In the genomic region with DNA sequence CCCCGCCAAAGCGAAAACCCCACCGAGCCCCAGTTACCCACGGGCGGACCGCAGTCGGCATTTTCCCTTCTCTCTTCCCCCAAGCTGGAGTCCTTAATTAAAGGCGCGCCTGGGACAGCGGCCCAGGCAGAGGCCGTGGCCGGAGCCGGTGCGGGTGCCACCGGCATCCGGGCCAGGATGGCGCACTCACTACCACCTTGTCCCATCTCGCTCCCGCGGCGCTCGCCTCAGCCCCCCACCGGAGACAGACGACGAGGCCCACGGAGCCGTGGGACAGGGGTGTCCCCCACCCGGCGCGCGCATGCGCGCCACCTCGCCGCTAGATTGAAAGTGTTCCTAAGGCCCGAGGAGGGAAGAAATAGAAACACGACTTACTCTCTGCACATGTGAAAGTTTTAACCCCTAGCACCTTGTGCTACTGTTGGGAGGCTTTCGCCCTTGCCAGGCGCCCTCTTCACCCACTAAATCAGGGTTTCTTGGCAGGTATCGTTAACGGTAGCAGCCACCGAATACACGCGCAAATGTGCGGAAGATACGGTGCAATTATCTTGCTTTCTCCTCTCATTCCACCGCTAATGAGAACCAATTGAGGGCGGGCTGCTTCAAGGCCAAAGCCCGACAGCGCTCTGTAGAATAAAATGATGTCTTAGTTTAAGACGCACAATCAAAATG, we compare ENCODE assay signal across 8 cellular contexts.
A peak's percentile ranks its signal among the peaks of the same experiment; 100 is the strongest.
DNase-seq lines count a peak whose midpoint lies in the region; ATAC-seq and TF ChIP-seq lines count a peak whose summit lies in the region.

No MANE protein-coding gene starts in this region.

- CTCF ChIA-PET in HCT116 (lab: Charles Lee): no interaction called here

- no peak overlapping the region for H3K4me3 ChIP-seq in HCT116 (replicated peaks in 1 of 2; ENCODE audit: low read depth in 1 of 2, low read length in 2 of 2)
- peak overlapping the region; percentile 23 to 47 (median 33) for H3K4me3 ChIP-seq in right lobe of liver

- H3K4me2 ChIP-seq in HCT116 (ENCODE audit: low read length): peak overlapping the region; percentile 28; the same call in 1 of the 2 replicates

- H3K9ac ChIP-seq in HCT116 (ENCODE audit: low read length): no peak overlapping the region

- H3K27ac ChIP-seq in HCT116 (ENCODE audit: low read depth, low read length) (no peak overlapping the region), right lobe of liver (no peak overlapping the region)

- WGBS in right lobe of liver (ENCODE audit: insufficient coverage, low coverage, low lambda C conversion rate, missing lambda C conversion rate): 24% methylated on average over 14 of the region's 51 CpGs

- intact Hi-C loops in HCT116 (cut with micrococcal nuclease) (no loop called here), right lobe of liver (cut with DNase I) (no loop called here)

- H3K36me3 ChIP-seq in HCT116 (ENCODE audit: control insufficient read depth in 1 of 2, insufficient read depth in 2 of 2, low read length in 2 of 2) (no peaks in the 10 kb centered on the region), right lobe of liver (no peaks in the 10 kb centered on the region)

- TF ChIP-seq POLR2A in HCT116 (IDR thresholded peaks at IDR 0.05; ENCODE audit: borderline replicate concordance, extremely low read depth, insufficient read depth, insufficient read length): no peak
- TF ChIP-seq POLR2A in right lobe of liver (IDR thresholded peaks at IDR 0.05): no peak

- RAD21 ChIA-PET in HCT116 (lab: Charles Lee; ENCODE audit: low non-redundant PET in 1 of 2, low total read pairs in 2 of 2, uncharacterized antibody in 2 of 2, unreplicated experiment in 2 of 2): no interaction called here

- POLR2A ChIA-PET in HCT116 (lab: Charles Lee): no interaction called here

- H3K9me3 ChIP-seq in HCT116 (ENCODE audit: control insufficient read depth in 1 of 2, insufficient read depth in 1 of 2, low read depth in 1 of 2, low read length in 2 of 2) (no peaks in the 10 kb centered on the region), T-helper 17 cell (ENCODE audit: control insufficient read depth, low read length, poor library complexity, severe bottlenecking) (no peaks in the 10 kb centered on the region), right lobe of liver (no peaks in the 10 kb centered on the region)

- H3K36me3 Mint-ChIP-seq in T-helper 17 cell (ENCODE audit: low read depth): no peaks in the 10 kb centered on the region
- peaks cover 3% of the 10 kb centered on the region for H3K36me3 Mint-ChIP-seq in central memory CD8-positive, alpha-beta T cell (ENCODE audit: insufficient read depth)

- H3K27me3 Mint-ChIP-seq in T-helper 17 cell: peaks cover 6% of the 10 kb centered on the region
- peaks cover 7% of the 10 kb centered on the region for H3K27me3 Mint-ChIP-seq in central memory CD8-positive, alpha-beta T cell

- peak; percentile 20 for DNase-seq in CD1c-positive myeloid dendritic cell (ENCODE audit: extremely low spot score)
- no peak for DNase-seq in HCT116 (ENCODE audit: low read depth, low spot score)
- DNase-seq in T-helper 17 cell: no peak
- no peak for DNase-seq in central memory CD8-positive, alpha-beta T cell (ENCODE audit: low spot score in 2 of 2)
- DNase-seq in right lobe of liver: peak; percentile 32 to 58 (median 42)
- DNase-seq in stimulated activated CD8-positive, alpha-beta memory T cell treated with anti-CD3 and anti-CD28 coated beads, Interleukin-15, amount 100 ng/mL, for 4 hours (ENCODE audit: low read depth in 2 of 2): peak; percentile 17 to 26
- no peak for DNase-seq in SK-N-DZ (ENCODE audit: low spot score)

- H3K4me1 ChIP-seq in HCT116 (ENCODE audit: control insufficient read depth in 1 of 2, insufficient read depth in 2 of 2, low read length in 2 of 2) (no peaks in the 10 kb centered on the region), right lobe of liver (no peaks in the 10 kb centered on the region)

- no peaks in the 10 kb centered on the region for H4K20me1 ChIP-seq in HCT116 (ENCODE audit: insufficient read depth)

- H3K27me3 ChIP-seq in HCT116 (ENCODE audit: insufficient read depth, low read length) (no peaks in the 10 kb centered on the region), right lobe of liver (peaks cover 0 to 13% of the 10 kb centered on the region in 2 donors)

- H3K4me1 Mint-ChIP-seq in T-helper 17 cell: peaks cover 14% of the 10 kb centered on the region
- H3K4me1 Mint-ChIP-seq in central memory CD8-positive, alpha-beta T cell: peaks cover 16% of the 10 kb centered on the region

- no peak overlapping the region for H2AFZ ChIP-seq in HCT116 (ENCODE audit: low read depth, low read length, poor library complexity, severe bottlenecking)

- no peaks in the 10 kb centered on the region for H3K9me2 ChIP-seq in HCT116 (ENCODE audit: insufficient read depth)

- no peak for TF ChIP-seq RAD21 in HCT116 (IDR thresholded peaks at IDR 0.05; ENCODE audit: low read depth)

- H3K79me2 ChIP-seq in HCT116 (ENCODE audit: insufficient read depth, low read length): no peaks in the 10 kb centered on the region

- BruUV-seq in HCT116 (replicated peaks; lab: Mats Ljungman, UMichigan): no TSS peak

- TF ChIP-seq CTCF in HCT116 (IDR thresholded peaks at IDR 0.05 in 2 of 3, conservative IDR thresholded peaks at IDR 0.05 in 1 of 3; ENCODE audit: borderline replicate concordance in 1 of 3, insufficient read depth in 1 of 3, low read depth in 2 of 3, low read length in 2 of 3) (no peak), right lobe of liver (IDR thresholded peaks at IDR 0.05) (no peak)

- H3K27ac Mint-ChIP-seq in T-helper 17 cell: no peak overlapping the region
- no peak overlapping the region for H3K27ac Mint-ChIP-seq in central memory CD8-positive, alpha-beta T cell (ENCODE audit: low read depth)

- no peak for ATAC-seq in HCT116
- ATAC-seq in T-helper 17 cell: peak; percentile 66
- peak; percentile 45 for ATAC-seq in central memory CD8-positive, alpha-beta T cell (replicated peaks; ENCODE audit: extremely low read depth, poor library complexity, severe bottlenecking)
- ATAC-seq in right lobe of liver: peak; percentile 48 to 71 (median 68)
- no peak for ATAC-seq in GM18873 (IDR thresholded peaks at IDR 0.05; ENCODE audit: low FRiP score, unreplicated experiment)

- H3K4me3 Mint-ChIP-seq in T-helper 17 cell: peak overlapping the region; percentile 90
- peak overlapping the region; percentile 86 for H3K4me3 Mint-ChIP-seq in central memory CD8-positive, alpha-beta T cell

- no peaks in the 10 kb centered on the region for H3K9me3 Mint-ChIP-seq in central memory CD8-positive, alpha-beta T cell

TF ChIP-seq in HCT116, 20 proteins besides CTCF, POLR2A, EP300 and RAD21:
- no peak for TF ChIP-seq ATF3 (IDR thresholded peaks at IDR 0.05)
- no peak for TF ChIP-seq EZH2phosphoT487 (IDR thresholded peaks at IDR 0.05; ENCODE audit: borderline replicate concordance)
- TF ChIP-seq SP1 (IDR thresholded peaks at IDR 0.05; ENCODE audit: low read depth): no peak
- TF ChIP-seq JUND (IDR thresholded peaks at IDR 0.05): no peak
- TF ChIP-seq, protein P1, sequence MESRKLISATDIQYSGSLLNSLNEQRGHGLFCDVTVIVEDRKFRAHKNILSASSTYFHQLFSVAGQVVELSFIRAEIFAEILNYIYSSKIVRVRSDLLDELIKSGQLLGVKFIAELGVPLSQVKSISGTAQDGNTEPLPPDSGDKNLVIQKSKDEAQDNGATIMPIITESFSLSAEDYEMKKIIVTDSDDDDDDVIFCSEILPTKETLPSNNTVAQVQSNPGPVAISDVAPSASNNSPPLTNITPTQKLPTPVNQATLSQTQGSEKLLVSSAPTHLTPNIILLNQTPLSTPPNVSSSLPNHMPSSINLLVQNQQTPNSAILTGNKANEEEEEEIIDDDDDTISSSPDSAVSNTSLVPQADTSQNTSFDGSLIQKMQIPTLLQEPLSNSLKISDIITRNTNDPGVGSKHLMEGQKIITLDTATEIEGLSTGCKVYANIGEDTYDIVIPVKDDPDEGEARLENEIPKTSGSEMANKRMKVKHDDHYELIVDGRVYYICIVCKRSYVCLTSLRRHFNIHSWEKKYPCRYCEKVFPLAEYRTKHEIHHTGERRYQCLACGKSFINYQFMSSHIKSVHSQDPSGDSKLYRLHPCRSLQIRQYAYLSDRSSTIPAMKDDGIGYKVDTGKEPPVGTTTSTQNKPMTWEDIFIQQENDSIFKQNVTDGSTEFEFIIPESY (IDR thresholded peaks at IDR 0.05; ENCODE audit: extremely low read depth, insufficient replicate concordance, low read length): no peak
- no peak for TF ChIP-seq YY1 (IDR thresholded peaks at IDR 0.05; ENCODE audit: extremely low read depth, insufficient replicate concordance, low read depth, low read length)
- no peak for TF ChIP-seq FOSL1 (IDR thresholded peaks at IDR 0.05; ENCODE audit: low read depth)
- no peak for TF ChIP-seq CEBPB (IDR thresholded peaks at IDR 0.05; ENCODE audit: low read depth)
- TF ChIP-seq MAX (IDR thresholded peaks at IDR 0.05): no peak
- TF ChIP-seq ELF1 (IDR thresholded peaks at IDR 0.05; ENCODE audit: borderline replicate concordance, low read depth): no peak
- no peak for TF ChIP-seq ZNF274 (IDR thresholded peaks at IDR 0.05; ENCODE audit: low read depth, low read length)
- TF ChIP-seq POLR2AphosphoS5 (IDR thresholded peaks at IDR 0.05; ENCODE audit: low read depth, low read length): no peak
- no peak for TF ChIP-seq TCF7L2 (IDR thresholded peaks at IDR 0.05; ENCODE audit: borderline replicate concordance, extremely low read depth, insufficient read depth, insufficient read length)
- no peak for TF ChIP-seq EGR1 (IDR thresholded peaks at IDR 0.05; ENCODE audit: low read depth)
- TF ChIP-seq EZH2 (IDR thresholded peaks at IDR 0.05): no peak

Comparison
In these comparisons a context has a peak if more than half of its experiments do, and no peak if none do; other contexts are left out.
1. DNase-seq: peak in CD1c-positive myeloid dendritic cell (single experiment), right lobe of liver (3 of 3) and stimulated activated CD8-positive, alpha-beta memory T cell treated with anti-CD3 and anti-CD28 coated beads, Interleukin-15, amount 100 ng/mL, for 4 hours (2 of 2); none in HCT116 (single experiment), T-helper 17 cell (0 of 3), central memory CD8-positive, alpha-beta T cell (0 of 2) and SK-N-DZ (single experiment).
2. ATAC-seq: peak in T-helper 17 cell (single experiment), central memory CD8-positive, alpha-beta T cell (single experiment) and right lobe of liver (4 of 4); none in HCT116 (single experiment) and GM18873 (single experiment).
3. H3K4me3 ChIP-seq: peak in right lobe of liver (3 of 3); none in HCT116 (0 of 2).